In the genomic region with DNA sequence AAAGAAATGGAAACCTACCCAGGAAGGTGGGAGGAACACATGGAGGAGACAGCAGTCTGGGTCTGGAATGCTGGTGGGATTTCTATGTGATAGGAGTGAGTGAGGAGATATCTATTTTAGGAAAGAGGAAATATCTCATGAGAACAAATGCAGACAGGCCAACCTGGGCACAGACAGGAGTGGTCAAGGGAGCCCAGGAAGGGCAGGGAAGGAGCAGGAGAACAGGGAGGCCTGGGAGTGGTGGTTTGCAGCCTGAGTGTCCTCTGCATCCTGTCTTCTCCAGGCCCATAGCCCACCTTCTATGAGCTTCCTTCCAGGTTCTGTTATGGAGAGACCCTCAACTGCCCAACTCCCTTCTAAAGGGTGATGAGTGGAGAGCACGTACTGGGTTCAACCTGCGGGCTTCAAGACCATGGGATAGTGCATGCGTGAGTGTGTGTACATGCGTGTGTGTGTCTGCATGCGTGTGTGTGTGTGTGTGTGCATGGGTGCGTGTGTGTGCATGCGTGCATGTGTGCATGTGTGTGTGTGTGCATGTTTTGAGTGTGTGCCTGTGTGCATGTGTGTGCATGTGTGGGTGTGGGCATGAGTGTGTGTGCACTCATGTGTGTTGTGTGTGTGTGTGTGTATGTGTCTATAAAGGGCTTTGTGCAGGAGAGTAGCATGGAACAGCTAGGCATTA, we compare ENCODE assay signal across 23 cellular contexts.
A peak's percentile ranks its signal among the peaks of the same experiment; 100 is the strongest.
DNase-seq lines count a peak whose midpoint lies in the region; ATAC-seq, FAIRE-seq and TF ChIP-seq lines count a peak whose summit lies in the region.
"Had no signal": no experiment of that assay in that cellular context is flagged by ENCODE, and none has a peak within 500 bp of the region (broad histone marks: within the 10 kb centered on the region; RNA-seq: fewer than 3 reads in every experiment).

No MANE protein-coding gene starts in this region.

- no peak overlapping the region for H3K27ac Mint-ChIP-seq in endodermal cell
- no peak overlapping the region for H3K27ac Mint-ChIP-seq in HFFc6
- H3K27ac Mint-ChIP-seq: CD4-positive, alpha-beta T cell had no signal

- H3K9me3 Mint-ChIP-seq in endodermal cell (no peaks in the 10 kb centered on the region), HFFc6 (no peaks in the 10 kb centered on the region)

- peak overlapping the region; percentile 23 for H2AFZ ChIP-seq in parathyroid adenoma

- DNase-seq in HTR-8/SVneo (ENCODE audit: insufficient read length, low spot score) (no peak), endodermal cell (peak; percentile 22), upper lobe of right lung (no peak), activated gamma-delta T cell (lab: John Stamatoyannopoulos, UW) (no peak), AG08395 (ENCODE audit: low spot score) (no peak), NCI-H69 (lab: John Stamatoyannopoulos, UW) (no peak), HFFc6 (no peak)
- DNase-seq: ACHN; AML-193; Caco-2; CD4-positive, alpha-beta T cell; IMR-90 had no signal

- H3K27me3 ChIP-seq in endodermal cell (ENCODE audit: control insufficient read depth, insufficient read depth, low read length, poor library complexity, severe bottlenecking) (no peaks in the 10 kb centered on the region), parathyroid adenoma (ENCODE audit: control insufficient read depth, insufficient read depth, low read length) (no peaks in the 10 kb centered on the region), upper lobe of right lung (no peaks in the 10 kb centered on the region)

- no peak overlapping the region for H3K4me3 ChIP-seq in endodermal cell (ENCODE audit: low read length)
- no peak overlapping the region for H3K4me3 ChIP-seq in parathyroid adenoma (ENCODE audit: low read depth, low read length)
- H3K4me3 ChIP-seq in upper lobe of right lung = no peak overlapping the region
- H3K4me3 ChIP-seq: HAP-1, K562 had no signal

- H3K4me1 ChIP-seq in endodermal cell (ENCODE audit: control insufficient read depth, insufficient read depth, low read length) (no peaks in the 10 kb centered on the region), parathyroid adenoma (peaks cover 31% of the 10 kb centered on the region), upper lobe of right lung (no peaks in the 10 kb centered on the region)
- H3K4me1 ChIP-seq: Caco-2, HAP-1 had no signal

- H3K4me3 Mint-ChIP-seq in endodermal cell (no peak overlapping the region), HFFc6 (no peak overlapping the region)
- H3K4me3 Mint-ChIP-seq: CD4-positive, alpha-beta T cell had no signal

- intact Hi-C loops in upper lobe of right lung (cut with DNase I) = no loop called here

- H3K79me2 ChIP-seq in parathyroid adenoma = no peaks in the 10 kb centered on the region

- no peak overlapping the region for H3K9ac ChIP-seq in endodermal cell (ENCODE audit: extremely low read depth, low read length, poor library complexity, severe bottlenecking)
- H3K9ac ChIP-seq in parathyroid adenoma = no peak overlapping the region

- H3K27me3 Mint-ChIP-seq in endodermal cell (ENCODE audit: insufficient read depth) (no peaks in the 10 kb centered on the region), HFFc6 (ENCODE audit: insufficient read depth) (peaks cover 9% of the 10 kb centered on the region)

- no peaks in the 10 kb centered on the region for H3K9me3 ChIP-seq in endodermal cell (ENCODE audit: control insufficient read depth, low read length)
- H3K9me3 ChIP-seq in parathyroid adenoma (ENCODE audit: control insufficient read depth, low read length) = no peaks in the 10 kb centered on the region
- no peaks in the 10 kb centered on the region for H3K9me3 ChIP-seq in upper lobe of right lung
- H3K9me3 ChIP-seq: Caco-2, HAP-1 had no signal

- peak; percentile 12 for ATAC-seq in upper lobe of right lung
- ATAC-seq: K562 had no signal

- no peak for TF ChIP-seq CTCF in endodermal cell (conservative IDR thresholded peaks at IDR 0.05)
- no peak for TF ChIP-seq CTCF in parathyroid adenoma (IDR thresholded peaks at IDR 0.05)
- no peak for TF ChIP-seq CTCF in upper lobe of right lung (IDR thresholded peaks at IDR 0.05)
- TF ChIP-seq CTCF in HFFc6 (IDR thresholded peaks at IDR 0.05) = no peak

- H3K36me3 ChIP-seq in endodermal cell (ENCODE audit: control insufficient read depth, insufficient read depth, low read length) (no peaks in the 10 kb centered on the region), parathyroid adenoma (ENCODE audit: control insufficient read depth, insufficient read depth, low read length) (no peaks in the 10 kb centered on the region), upper lobe of right lung (no peaks in the 10 kb centered on the region)
- H3K36me3 ChIP-seq: HAP-1 had no signal

- no peaks in the 10 kb centered on the region for H3K36me3 Mint-ChIP-seq in endodermal cell (ENCODE audit: low read depth)
- peaks cover 5% of the 10 kb centered on the region; the same call in 1 of the 2 replicates for H3K36me3 Mint-ChIP-seq in HFFc6 (ENCODE audit: low read depth)

- FAIRE-seq in HTR-8/SVneo (lab: Jason Lieb, UNC) = peak; percentile 89
- FAIRE-seq: A204.1, D721Med, G401.6, GM12891, GM18507, H1, K562 had no signal

- H3K27ac ChIP-seq in endodermal cell (ENCODE audit: low read depth, low read length) (no peak overlapping the region), parathyroid adenoma (no peak overlapping the region), upper lobe of right lung (no peak overlapping the region)
- H3K27ac ChIP-seq: C4-2B, HL-60 had no signal

- H3K4me1 Mint-ChIP-seq in endodermal cell (no peaks in the 10 kb centered on the region), HFFc6 (ENCODE audit: low read depth) (peaks cover 35% of the 10 kb centered on the region)

- H3K4me2 ChIP-seq in parathyroid adenoma (ENCODE audit: low read length) = no peak overlapping the region

- 96 to 100% methylated on average over 4 to 7 of the region's 7 CpGs for WGBS in endodermal cell (ENCODE audit: insufficient coverage in 1 of 2, insufficient read length in 1 of 2), 2 experiments
